Comparison of ENCODE assay signal across 37 cellular contexts in genomic region chr1:48031676-48032075, GRCh38. TPM values are rescaled to one million over a fixed set of nuclear protein-coding genes. Genes with fewer than 3 reads are reported as not detected.
DNase-seq lines count a peak whose midpoint lies in the region; ATAC-seq, FAIRE-seq and TF ChIP-seq lines count a peak whose summit lies in the region.
"Had no signal": no experiment of that assay in that cellular context is flagged by ENCODE, and none has a peak within 500 bp of the region (broad histone marks: within the 10 kb centered on the region; RNA-seq: fewer than 3 reads in every experiment).

No MANE protein-coding gene starts in this region.

- no peaks in the 10 kb centered on the region for H3K79me2 ChIP-seq in K562 (ENCODE audit: control insufficient read depth, insufficient read depth, low read length)

- H3K9me3 ChIP-seq in K562 (replicated peaks; ENCODE audit: control insufficient read depth, insufficient read depth, low read depth, low read length), result no peaks in the 10 kb centered on the region
- no peaks in the 10 kb centered on the region for H3K9me3 ChIP-seq in left ventricle myocardium inferior (replicated peaks)
- H3K9me3 ChIP-seq: BLaER1 treated with 17β-estradiol and CSF1 and Interleukin-3, amounts not matched to agents 10 nM and 100 nM; Peyer's patch; right lobe of liver; stomach; thyroid gland; uterus had no signal

- H3K9me1 ChIP-seq in K562 (ENCODE audit: control insufficient read depth, insufficient read depth, low read length), result no peaks in the 10 kb centered on the region

- in situ Hi-C loops in K562 (cut with MboI), result no loop called here

- intact Hi-C loops in K562 (cut with micrococcal nuclease), result no loop called here
- intact Hi-C loops in left ventricle myocardium inferior (cut with micrococcal nuclease), result no loop called here

- POLR2A ChIA-PET in HEK293T (lab: Yijun Ruan, JAX), result no interaction called here
- POLR2A ChIA-PET in K562 (lab: Yijun Ruan, JAX), result interaction anchor here (0.9 kb wide), 1 partner anchor 22 kb away, joined by 4 read pairs; no protein-coding TSS in a partner anchor

- H3K36me3 ChIP-seq in K562 (ENCODE audit: control insufficient read depth, insufficient read depth, low read length), result no peaks in the 10 kb centered on the region
- no peaks in the 10 kb centered on the region for H3K36me3 ChIP-seq in left ventricle myocardium inferior
- H3K36me3 ChIP-seq: BLaER1 treated with 17β-estradiol and CSF1 and Interleukin-3, amounts not matched to agents 10 nM and 100 nM; Peyer's patch; right lobe of liver; stomach; thyroid gland; uterus had no signal

- TF ChIP-seq CTCF in K562 (IDR thresholded peaks at IDR 0.05 in 2 of 3, conservative IDR thresholded peaks at IDR 0.05 in 1 of 3; ENCODE audit: insufficient read depth in 2 of 3, low read depth in 1 of 3, low read length in 3 of 3) (no peak), left ventricle myocardium inferior (IDR thresholded peaks at IDR 0.05; ENCODE audit: borderline replicate concordance) (no peak)

- 0% methylated on average over 3 of the region's 3 CpGs for WGBS in K562 (ENCODE audit: insufficient coverage, low coverage, missing lambda C conversion rate)

- peaks cover 0 to 4% of the 10 kb centered on the region in 2 experiments; a peak in 1 of 5 replicates for H3K27me3 ChIP-seq in K562 (ENCODE audit: control insufficient read depth in 2 of 2, insufficient read depth in 2 of 2, low read length in 2 of 2)
- peaks cover 7% of the 10 kb centered on the region for H3K27me3 ChIP-seq in left ventricle myocardium inferior (ENCODE audit: low read depth)
- H3K27me3 ChIP-seq: BLaER1 treated with 17β-estradiol and CSF1 and Interleukin-3, amounts not matched to agents 10 nM and 100 nM; Peyer's patch; right lobe of liver; thyroid gland; uterus had no signal

- H3K4me3 ChIP-seq in K562 (no peak overlapping the region), left ventricle myocardium inferior (no peak overlapping the region)
- H3K4me3 ChIP-seq: BLaER1 treated with 17β-estradiol and CSF1 and Interleukin-3, amounts not matched to agents 10 nM and 100 nM; Peyer's patch; right lobe of liver; stomach; thyroid gland; uterus had no signal

- ATAC-seq in K562, result no peak
- ATAC-seq: effector memory CD8-positive, alpha-beta T cell; esophagus mucosa had no signal

- no TSS peak for BruUV-seq in K562 (replicated peaks; lab: Mats Ljungman, UMichigan)

- CTCF ChIA-PET in HEK293T (lab: Yijun Ruan, JAX) (interaction anchor here (0.6 kb wide), 2 partner anchors 49 to 847 kb away, joined by 4 read pairs; no protein-coding TSS in a partner anchor), K562 (lab: Yijun Ruan, JAX; ENCODE audit: low intra/inter-chr PET ratio) (no interaction called here)

- no peak overlapping the region for H2AFZ ChIP-seq in K562 (ENCODE audit: low read depth, low read length)

- FAIRE-seq in K562 (lab: Jason Lieb, UNC), result no peak
- FAIRE-seq: astrocyte, GM12891 had no signal

- no peak overlapping the region for H3K4me2 ChIP-seq in K562 (ENCODE audit: insufficient read depth, low read length)
- H3K4me2 ChIP-seq: BLaER1 treated with 17β-estradiol and CSF1 and Interleukin-3, amounts not matched to agents 10 nM and 100 nM had no signal

- H4K20me1 ChIP-seq in K562 (replicated peaks; ENCODE audit: control insufficient read depth, insufficient read depth, low read length), result no peaks in the 10 kb centered on the region; the same call in 1 of the 2 replicates
- H4K20me1 ChIP-seq: BLaER1 treated with 17β-estradiol and CSF1 and Interleukin-3, amounts not matched to agents 10 nM and 100 nM had no signal

- H3K4me1 ChIP-seq in K562 (replicated peaks in 1 of 2; ENCODE audit: control insufficient read depth in 2 of 2, insufficient read depth in 2 of 2, low read length in 2 of 2) (no peaks in the 10 kb centered on the region; a peak in 1 of 5 replicates), left ventricle myocardium inferior (no peaks in the 10 kb centered on the region)
- H3K4me1 ChIP-seq: Peyer's patch, stomach, thyroid gland, uterus had no signal

- no peak for TF ChIP-seq RAD21 in K562 (CRISPR knock-in tag; conservative IDR thresholded peaks at IDR 0.05 in 1 of 2, IDR thresholded peaks at IDR 0.05 in 1 of 2)

- H3K27ac ChIP-seq in K562 (ENCODE audit: extremely low read depth, low read depth, low read length) (no peak overlapping the region), left ventricle myocardium inferior (replicated peaks) (no peak overlapping the region)
- H3K27ac ChIP-seq: BLaER1 treated with 17β-estradiol and CSF1 and Interleukin-3, amounts not matched to agents 10 nM and 100 nM; Peyer's patch; stomach; thyroid gland; uterus had no signal

- TF ChIP-seq POLR2A in K562 (conservative IDR thresholded peaks at IDR 0.05), result no peak

- no peak for DNase-seq in HEK293T (ENCODE audit: extremely low spot score)
- no peak for DNase-seq in K562 (ENCODE audit: extremely low read depth in 1 of 4, low spot score in 3 of 4)
- peak; percentile 26 for DNase-seq in fibroblast of peridontal ligament (ENCODE audit: extremely low read depth)
- peak; percentile 75 for DNase-seq in renal cortical epithelial cell (ENCODE audit: low read depth)
- no peak for DNase-seq in SW 1271 (lab: John Stamatoyannopoulos, UW)
- no peak for DNase-seq in middle frontal gyrus (ENCODE audit: extremely low spot score, low spot score)
- no peak for DNase-seq in left ventricle myocardium inferior
- DNase-seq: activated CD4-positive, alpha-beta T cell treated with anti-CD3 and anti-CD28 coated beads, Interleukin-2, amount 50 U/mL, for 1 hour; activated effector memory CD4-positive, alpha-beta T cell treated with anti-CD3 and anti-CD28 coated beads, Interleukin-2, amount 50 U/mL, for 16 hours; activated naive CD8-positive, alpha-beta T cell treated with anti-CD3 and anti-CD28 coated beads for 36 hours; activated T-cell treated with anti-CD3 and anti-CD28 coated beads, Interleukin-2, amount 50 U/mL, for 1 hour; caudate nucleus; DMS153; effector memory CD8-positive, alpha-beta T cell; HCEC 1CT; hypothalamus; mesendoderm; MV-4-11; NCI-H1436 treated with DMSO at 0.1 percent for 48 hours; NCI-H2081 treated with DMSO at 0.1 percent for 48 hours; NCI-H226; right lobe of liver; SHP77 treated with DMSO at 0.1 percent for 48 hours; stimulated activated CD4-positive, alpha-beta T cell treated with anti-CD3 and anti-CD28 coated beads, Interleukin-12 subunit alpha, Interleukin-12 subunit beta, amount 100 ng/mL, for 4 hours; stimulated activated CD4-positive, alpha-beta T cell treated with anti-CD3 and anti-CD28 coated beads, Interleukin-4, amount 100 ng/mL, for 1 hour; stomach; T1000; thyroid gland; uterus had no signal

- H3K9ac ChIP-seq in K562 (ENCODE audit: insufficient read depth in 1 of 2, low read depth in 2 of 2, low read length in 2 of 2), result no peak overlapping the region
- H3K9ac ChIP-seq: BLaER1 treated with 17β-estradiol and CSF1 and Interleukin-3, amounts not matched to agents 10 nM and 100 nM had no signal

- TF ChIP-seq EP300 in K562 (IDR thresholded peaks at IDR 0.05; ENCODE audit: low read length), result no peak

TF ChIP-seq in HEK293T, 16 proteins besides CTCF, POLR2A, EP300 and RAD21:
- no peak for TF ChIP-seq SP1 (IDR thresholded peaks at IDR 0.05)
- TF ChIP-seq ZNF384 (IDR thresholded peaks at IDR 0.05), result peak; percentile 54; the same call in 1 of the 2 replicates

TF ChIP-seq in K562, 482 proteins besides CTCF, POLR2A, EP300 and RAD21 (continues in another document):
- TF ChIP-seq ZNF445 (CRISPR knock-in tag; IDR thresholded peaks at IDR 0.05; ENCODE audit: low read depth), result no peak
- no peak for TF ChIP-seq ZNF174 (CRISPR knock-in tag; IDR thresholded peaks at IDR 0.05)
- peak; percentile 95 for TF ChIP-seq CEBPB (tag; IDR thresholded peaks at IDR 0.05)
- TF ChIP-seq SMARCE1 (IDR thresholded peaks at IDR 0.05), result no peak
- no peak for TF ChIP-seq CEBPG (CRISPR knock-in tag; IDR thresholded peaks at IDR 0.05)
- TF ChIP-seq CEBPG (tag; conservative IDR thresholded peaks at IDR 0.05 in 1 of 2, IDR thresholded peaks at IDR 0.05 in 1 of 2), result peak; percentile 75 to 97

RNA-seq across cellular contexts. Expression of gene TRABD2B, which starts 34.5 kb away (rescaled TPM):
- total RNA-seq in K562 (2011; cell fraction: chromatin; rRNA removed; ENCODE audit: low replicate concordance), result not detected in 2 replicates
- total RNA-seq in K562 (2011; cell fraction: nucleolus; rRNA removed), result not detected in 2 replicates
- total RNA-seq in K562 (2011; cell fraction: nucleoplasm; rRNA removed), result not detected in 2 replicates
- total RNA-seq in K562 (2014; rRNA removed) (not detected in 2 replicates), K562 (2014; rRNA removed; fragmentation: Illumina TruSeq; extraction: Trizol) (not detected in 2 replicates), K562 (2015; rRNA removed; fragmentation: Illumina TruSeq; extraction: Trizol) (not detected in 2 replicates), K562 (2021) (not detected in 2 replicates), renal cortical epithelial cell (1.6 and 6.8 TPM in 2 replicates), left ventricle myocardium inferior (1.4 TPM)
- polyA plus RNA-seq in K562 (2011; rRNA removed) (not detected in 2 replicates), K562 (2014; fragmentation: Illumina TruSeq; extraction: Trizol) (not detected in 2 replicates), K562 (2014; fragmentation: Nextera tagmentation; extraction: Ambion mirVana) (not detected), K562 (2014; rRNA removed) (not detected in 2 replicates)
- not detected in 2 replicates for polyA plus RNA-seq in K562 (2011; cell fraction: cytosol; rRNA removed)
- polyA plus RNA-seq in K562 (2011; cell fraction: nucleus; rRNA removed), result not detected in 2 replicates
- not detected in 2 replicates for polyA plus RNA-seq in K562 (2012)
- not detected in 2 replicates for polyA minus RNA-seq in K562 (2011; rRNA and poly(A)+ RNA removed)
- not detected in 2 replicates for polyA minus RNA-seq in K562 (2011; cell fraction: cytosol; rRNA and poly(A)+ RNA removed)
- polyA minus RNA-seq in K562 (2011; cell fraction: nucleus; rRNA and poly(A)+ RNA removed), result not detected in 2 replicates
- total RNA-seq: activated naive CD8-positive, alpha-beta T cell treated with anti-CD3 and anti-CD28 coated beads for 36 hours; LHCN-M2; myocyte had no signal
- polyA plus RNA-seq: AG04450 had no signal

Comparison
In these comparisons a context has a peak if more than half of its experiments do, and no peak if none do; other contexts are left out.
1. DNase-seq: peak in fibroblast of peridontal ligament (single experiment) and renal cortical epithelial cell (single experiment); none in HEK293T (single experiment), K562 (0 of 4), SW 1271 (0 of 2), middle frontal gyrus (single experiment) and left ventricle myocardium inferior (single experiment).